In the genomic region with DNA sequence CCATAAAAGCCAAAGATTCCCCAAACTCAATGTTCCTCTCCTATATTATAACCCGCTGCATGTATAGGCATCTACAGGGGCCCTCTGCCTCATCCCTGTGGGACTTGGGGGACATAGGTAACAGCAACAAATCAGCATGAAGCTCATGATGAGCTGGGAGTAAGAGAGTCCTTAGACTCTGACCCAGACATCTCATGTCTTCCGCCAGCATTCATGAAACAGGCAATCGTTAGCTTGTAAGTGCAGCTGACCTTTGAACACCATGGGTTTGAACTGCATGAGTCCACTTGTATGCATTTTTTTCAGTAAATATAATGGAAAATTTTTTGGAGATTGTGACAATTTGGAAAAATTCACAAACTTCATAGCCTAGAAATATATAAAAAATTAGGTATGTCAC, we compare ENCODE assay signal across 18 cellular contexts. TPM values are rescaled to one million over a fixed set of nuclear protein-coding genes. Genes with fewer than 3 reads are reported as not detected.
DNase-seq lines count a peak whose midpoint lies in the region; ATAC-seq and TF ChIP-seq lines count a peak whose summit lies in the region.
"Had no signal": no experiment of that assay in that cellular context is flagged by ENCODE, and none has a peak within 500 bp of the region (broad histone marks: within the 10 kb centered on the region; RNA-seq: fewer than 3 reads in every experiment).

No MANE protein-coding gene starts in this region.

- peak overlapping the region; percentile 23 for H3K4me2 ChIP-seq in hepatocyte
- H3K4me2 ChIP-seq in mesenchymal stem cell (ENCODE audit: low read length, poor library complexity, severe bottlenecking) = no peak overlapping the region
- no peak overlapping the region for H3K4me2 ChIP-seq in smooth muscle cell
- H3K4me2 ChIP-seq: GM23338, SK-N-SH had no signal

- H4K91ac ChIP-seq in mesenchymal stem cell (ENCODE audit: low read length) = no peak overlapping the region

- no peak overlapping the region for H4K8ac ChIP-seq in mesenchymal stem cell (ENCODE audit: low read length)

- H2AFZ ChIP-seq in hepatocyte (no peak overlapping the region), mesenchymal stem cell (ENCODE audit: low read depth, low read length) (no peak overlapping the region), smooth muscle cell (ENCODE audit: low read depth) (no peak overlapping the region)
- H2AFZ ChIP-seq: GM23338 had no signal

- H3K36me3 ChIP-seq in hepatocyte (replicated peaks; ENCODE audit: insufficient read depth, low read depth) = no peaks in the 10 kb centered on the region
- no peaks in the 10 kb centered on the region for H3K36me3 ChIP-seq in mesenchymal stem cell (ENCODE audit: control insufficient read depth in 1 of 2, insufficient read depth in 2 of 2, low read depth in 1 of 2, low read length in 2 of 2)
- H3K36me3 ChIP-seq in smooth muscle cell (ENCODE audit: low read depth) = no peaks in the 10 kb centered on the region
- no peaks in the 10 kb centered on the region for H3K36me3 ChIP-seq in BE2C
- H3K36me3 ChIP-seq: MG63 had no signal

- H4K20me1 ChIP-seq in hepatocyte (ENCODE audit: insufficient read depth, poor library complexity, severe bottlenecking) (no peaks in the 10 kb centered on the region), smooth muscle cell (ENCODE audit: low read depth) (no peaks in the 10 kb centered on the region)

- H3K4me3 ChIP-seq in hepatocyte = no peak overlapping the region
- H3K4me3 ChIP-seq in mesenchymal stem cell (ENCODE audit: insufficient read depth in 1 of 2, low read depth in 1 of 2, low read length in 2 of 2) = no peak overlapping the region
- H3K4me3 ChIP-seq in smooth muscle cell = no peak overlapping the region
- H3K4me3 ChIP-seq in BE2C (ENCODE audit: low read depth, low read length) = no peak overlapping the region
- H3K4me3 ChIP-seq: GM23338, MG63 had no signal

- no peaks in the 10 kb centered on the region for H3K9me2 ChIP-seq in hepatocyte (replicated peaks; ENCODE audit: insufficient read depth)
- H3K9me2 ChIP-seq: SK-N-SH had no signal

- H2BK12ac ChIP-seq in mesenchymal stem cell (ENCODE audit: low read length in 2 of 2) = no peak overlapping the region

- no peak overlapping the region for H3K4ac ChIP-seq in mesenchymal stem cell (ENCODE audit: low read depth in 1 of 2, low read length in 2 of 2)

- H3K14ac ChIP-seq in mesenchymal stem cell (ENCODE audit: low read length in 2 of 2) = no peak overlapping the region

- peak overlapping the region; percentile 77 for H2BK5ac ChIP-seq in mesenchymal stem cell (ENCODE audit: low read depth, low read length, poor library complexity, severe bottlenecking)

- H3K79me2 ChIP-seq in hepatocyte (peaks cover 4% of the 10 kb centered on the region), smooth muscle cell (ENCODE audit: low read depth) (no peaks in the 10 kb centered on the region)

- H3K23ac ChIP-seq in mesenchymal stem cell (ENCODE audit: low read length in 2 of 2) = no peak overlapping the region

- no peak overlapping the region for H2BK15ac ChIP-seq in mesenchymal stem cell (ENCODE audit: low read depth, poor library complexity, severe bottlenecking)

- H3K27me3 ChIP-seq in hepatocyte (no peaks in the 10 kb centered on the region), mesenchymal stem cell (ENCODE audit: control insufficient read depth in 1 of 2, insufficient read depth in 1 of 2, low read length in 2 of 2) (no peaks in the 10 kb centered on the region), smooth muscle cell (ENCODE audit: low read depth) (no peaks in the 10 kb centered on the region), BE2C (no peaks in the 10 kb centered on the region)
- H3K27me3 ChIP-seq: MG63 had no signal

- no peaks in the 10 kb centered on the region for H3F3A ChIP-seq in smooth muscle cell (ENCODE audit: low read depth)

- H3K9me3 ChIP-seq in hepatocyte (ENCODE audit: low read depth) (no peaks in the 10 kb centered on the region), mesenchymal stem cell (ENCODE audit: control insufficient read depth, low read length) (no peaks in the 10 kb centered on the region), smooth muscle cell (replicated peaks; ENCODE audit: low read depth) (no peaks in the 10 kb centered on the region), BE2C (no peaks in the 10 kb centered on the region)
- H3K9me3 ChIP-seq: MG63, SK-N-SH had no signal

- no peak overlapping the region for H2AK5ac ChIP-seq in mesenchymal stem cell (ENCODE audit: low read length, severe bottlenecking)

- H3K18ac ChIP-seq in mesenchymal stem cell (ENCODE audit: low read depth in 1 of 2, low read length in 2 of 2) = no peak overlapping the region

- no peaks in the 10 kb centered on the region for H3K79me1 ChIP-seq in mesenchymal stem cell (replicated peaks; ENCODE audit: low read length, poor library complexity, severe bottlenecking)

- peak overlapping the region; percentile 79 for H3K27ac ChIP-seq in hepatocyte
- H3K27ac ChIP-seq in mesenchymal stem cell (ENCODE audit: low read length, poor library complexity, severe bottlenecking) = peak overlapping the region; percentile 79
- H3K27ac ChIP-seq in smooth muscle cell (ENCODE audit: low read depth) = peak overlapping the region; percentile 47
- H3K27ac ChIP-seq: 22Rv1 had no signal

- H3K9ac ChIP-seq in mesenchymal stem cell (ENCODE audit: low read length) = no peak overlapping the region
- H3K9ac ChIP-seq in smooth muscle cell (ENCODE audit: low read depth) = no peak overlapping the region
- H3K9ac ChIP-seq: SK-N-SH had no signal

- WGBS in hepatocyte (ENCODE audit: low lambda C conversion rate, missing lambda C conversion rate) = 69% methylated on average over 3 of the region's 3 CpGs
- WGBS in mesenchymal stem cell = 61% methylated on average over 3 of the region's 3 CpGs
- 80% methylated on average over 3 of the region's 3 CpGs for WGBS in smooth muscle cell (ENCODE audit: low lambda C conversion rate)

- DNase-seq in DMS53 (lab: John Stamatoyannopoulos, UW) (peak; percentile 16), DMS53 treated with DMSO at 0.1 percent for 48 hours (lab: John Stamatoyannopoulos, UW; ENCODE audit: unreplicated experiment) (no peak), hepatocyte (ENCODE audit: low spot score) (peak; percentile 68), mesenchymal stem cell (peak; percentile 28), smooth muscle cell (lab: John Stamatoyannopoulos, UW; ENCODE audit: unreplicated experiment) (no peak), BE2C (no peak), LoVo (ENCODE audit: low spot score) (no peak)
- DNase-seq: Calu3; CD8-positive, alpha-beta memory T cell; H9; KBM-7; MG63; NCI-H2171; NCI-H774 had no signal

- no peak for ATAC-seq in activated CD4-positive, CD25-positive, alpha-beta regulatory T cell treated with anti-CD3 and anti-CD28 coated beads, Interleukin-2, amount 50 U/mL, for 24 hours
- ATAC-seq: GM23338 had no signal

- H2BK120ac ChIP-seq in mesenchymal stem cell (ENCODE audit: low read depth, low read length) = no peak overlapping the region

- TF ChIP-seq CTCF in hepatocyte (IDR thresholded peaks at IDR 0.05; ENCODE audit: poor library complexity) (no peak), smooth muscle cell (IDR thresholded peaks at IDR 0.05; ENCODE audit: borderline replicate concordance, insufficient read depth, poor library complexity, severe bottlenecking) (no peak), BE2C (IDR thresholded peaks at IDR 0.05; ENCODE audit: low read depth, low read length) (no peak)

- H3K4me1 ChIP-seq in hepatocyte (ENCODE audit: insufficient read depth) (peaks cover 4% of the 10 kb centered on the region), mesenchymal stem cell (ENCODE audit: control insufficient read depth, insufficient read depth, low read depth, low read length) (peaks cover 2% of the 10 kb centered on the region), smooth muscle cell (ENCODE audit: low read depth) (peaks cover 5% of the 10 kb centered on the region), BE2C (no peaks in the 10 kb centered on the region)

RNA-seq across cellular contexts. Expression of a gene that starts 10.4 kb away (rescaled TPM):
- 135 and 136 TPM in 2 replicates for total RNA-seq in hepatocyte
- polyA plus RNA-seq in hepatocyte = 79.6 and 82.1 TPM in 2 replicates
- polyA plus RNA-seq in mesenchymal stem cell (2013, experiment 1 of 2) = 32.6 TPM
- polyA plus RNA-seq in mesenchymal stem cell (2013, experiment 2 of 2) = 33.8 TPM
- 144 and 159 TPM in 2 replicates for total RNA-seq in smooth muscle cell
- polyA plus RNA-seq in smooth muscle cell = 76.8 and 86.7 TPM in 2 replicates
- polyA plus RNA-seq in BE2C (2012; ENCODE audit: insufficient read depth, insufficient read length, low read depth) = 24.6 TPM

Comparison
In these comparisons a context has a peak if more than half of its experiments do, and no peak if none do; other contexts are left out.
1. DNase-seq: peak in DMS53 (single experiment), hepatocyte (single experiment) and mesenchymal stem cell (single experiment); none in DMS53 treated with DMSO at 0.1 percent for 48 hours (single experiment), smooth muscle cell (single experiment), BE2C (single experiment) and LoVo (single experiment).
2. Peak in every context shown above with its lines, with median percentiles within 50 percentile points of each other: H3K27ac ChIP-seq.